In the genomic region with DNA sequence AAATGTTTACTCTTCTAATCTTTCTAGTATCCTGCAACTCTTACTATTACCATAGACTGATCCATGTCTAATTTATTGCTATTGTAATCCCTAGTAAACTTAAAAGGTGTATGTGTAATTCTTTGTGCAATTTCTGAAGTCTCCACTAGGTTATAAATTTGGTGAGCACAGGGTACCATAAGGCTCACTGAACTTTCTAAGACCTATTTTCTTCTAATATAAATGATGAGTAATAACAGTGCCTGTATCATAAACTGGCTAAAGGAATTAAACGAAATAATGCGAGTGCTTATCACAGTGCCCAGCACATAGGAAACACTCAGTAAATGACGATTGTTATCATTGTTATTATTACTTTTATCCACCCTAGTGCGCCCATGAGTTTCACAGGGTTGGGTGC, we compare ENCODE assay signal across 1 cellular context.
TF ChIP-seq lines count a peak whose summit lies in the region.

No MANE protein-coding gene starts in this region.

TF ChIP-seq in GM23338, 12 proteins besides CTCF, POLR2A, EP300 and RAD21 (continued from another document):
- TF ChIP-seq ZNF331 (CRISPR knock-in tag; IDR thresholded peaks at IDR 0.05; ENCODE audit: low read depth) (no peak), ZNF114 (CRISPR knock-in tag; IDR thresholded peaks at IDR 0.05) (no peak), NANOG (IDR thresholded peaks at IDR 0.05; ENCODE audit: borderline replicate concordance) (no peak), EZH2 (IDR thresholded peaks at IDR 0.05; ENCODE audit: low read depth, unreplicated experiment) (no peak), POLR2AphosphoS5 (IDR thresholded peaks at IDR 0.05; ENCODE audit: low read depth) (no peak)
- TF ChIP-seq, protein P1, sequence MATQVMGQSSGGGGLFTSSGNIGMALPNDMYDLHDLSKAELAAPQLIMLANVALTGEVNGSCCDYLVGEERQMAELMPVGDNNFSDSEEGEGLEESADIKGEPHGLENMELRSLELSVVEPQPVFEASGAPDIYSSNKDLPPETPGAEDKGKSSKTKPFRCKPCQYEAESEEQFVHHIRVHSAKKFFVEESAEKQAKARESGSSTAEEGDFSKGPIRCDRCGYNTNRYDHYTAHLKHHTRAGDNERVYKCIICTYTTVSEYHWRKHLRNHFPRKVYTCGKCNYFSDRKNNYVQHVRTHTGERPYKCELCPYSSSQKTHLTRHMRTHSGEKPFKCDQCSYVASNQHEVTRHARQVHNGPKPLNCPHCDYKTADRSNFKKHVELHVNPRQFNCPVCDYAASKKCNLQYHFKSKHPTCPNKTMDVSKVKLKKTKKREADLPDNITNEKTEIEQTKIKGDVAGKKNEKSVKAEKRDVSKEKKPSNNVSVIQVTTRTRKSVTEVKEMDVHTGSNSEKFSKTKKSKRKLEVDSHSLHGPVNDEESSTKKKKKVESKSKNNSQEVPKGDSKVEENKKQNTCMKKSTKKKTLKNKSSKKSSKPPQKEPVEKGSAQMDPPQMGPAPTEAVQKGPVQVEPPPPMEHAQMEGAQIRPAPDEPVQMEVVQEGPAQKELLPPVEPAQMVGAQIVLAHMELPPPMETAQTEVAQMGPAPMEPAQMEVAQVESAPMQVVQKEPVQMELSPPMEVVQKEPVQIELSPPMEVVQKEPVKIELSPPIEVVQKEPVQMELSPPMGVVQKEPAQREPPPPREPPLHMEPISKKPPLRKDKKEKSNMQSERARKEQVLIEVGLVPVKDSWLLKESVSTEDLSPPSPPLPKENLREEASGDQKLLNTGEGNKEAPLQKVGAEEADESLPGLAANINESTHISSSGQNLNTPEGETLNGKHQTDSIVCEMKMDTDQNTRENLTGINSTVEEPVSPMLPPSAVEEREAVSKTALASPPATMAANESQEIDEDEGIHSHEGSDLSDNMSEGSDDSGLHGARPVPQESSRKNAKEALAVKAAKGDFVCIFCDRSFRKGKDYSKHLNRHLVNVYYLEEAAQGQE (IDR thresholded peaks at IDR 0.05; ENCODE audit: unreplicated experiment): no peak
TF ChIP-seq in GM23338: peak in this region for 0.
